Comparison of ENCODE assay signal across 1 cellular context in genomic region chr1:234320549-234320948, GRCh38.
A peak's percentile ranks its signal among the peaks of the same experiment; 100 is the strongest.
TF ChIP-seq lines count a peak whose summit lies in the region.

No MANE protein-coding gene starts in this region.

TF ChIP-seq in HepG2, 621 proteins besides CTCF, POLR2A, EP300 and RAD21 (continued from another document and continues in another):
- TF ChIP-seq, protein P1, sequence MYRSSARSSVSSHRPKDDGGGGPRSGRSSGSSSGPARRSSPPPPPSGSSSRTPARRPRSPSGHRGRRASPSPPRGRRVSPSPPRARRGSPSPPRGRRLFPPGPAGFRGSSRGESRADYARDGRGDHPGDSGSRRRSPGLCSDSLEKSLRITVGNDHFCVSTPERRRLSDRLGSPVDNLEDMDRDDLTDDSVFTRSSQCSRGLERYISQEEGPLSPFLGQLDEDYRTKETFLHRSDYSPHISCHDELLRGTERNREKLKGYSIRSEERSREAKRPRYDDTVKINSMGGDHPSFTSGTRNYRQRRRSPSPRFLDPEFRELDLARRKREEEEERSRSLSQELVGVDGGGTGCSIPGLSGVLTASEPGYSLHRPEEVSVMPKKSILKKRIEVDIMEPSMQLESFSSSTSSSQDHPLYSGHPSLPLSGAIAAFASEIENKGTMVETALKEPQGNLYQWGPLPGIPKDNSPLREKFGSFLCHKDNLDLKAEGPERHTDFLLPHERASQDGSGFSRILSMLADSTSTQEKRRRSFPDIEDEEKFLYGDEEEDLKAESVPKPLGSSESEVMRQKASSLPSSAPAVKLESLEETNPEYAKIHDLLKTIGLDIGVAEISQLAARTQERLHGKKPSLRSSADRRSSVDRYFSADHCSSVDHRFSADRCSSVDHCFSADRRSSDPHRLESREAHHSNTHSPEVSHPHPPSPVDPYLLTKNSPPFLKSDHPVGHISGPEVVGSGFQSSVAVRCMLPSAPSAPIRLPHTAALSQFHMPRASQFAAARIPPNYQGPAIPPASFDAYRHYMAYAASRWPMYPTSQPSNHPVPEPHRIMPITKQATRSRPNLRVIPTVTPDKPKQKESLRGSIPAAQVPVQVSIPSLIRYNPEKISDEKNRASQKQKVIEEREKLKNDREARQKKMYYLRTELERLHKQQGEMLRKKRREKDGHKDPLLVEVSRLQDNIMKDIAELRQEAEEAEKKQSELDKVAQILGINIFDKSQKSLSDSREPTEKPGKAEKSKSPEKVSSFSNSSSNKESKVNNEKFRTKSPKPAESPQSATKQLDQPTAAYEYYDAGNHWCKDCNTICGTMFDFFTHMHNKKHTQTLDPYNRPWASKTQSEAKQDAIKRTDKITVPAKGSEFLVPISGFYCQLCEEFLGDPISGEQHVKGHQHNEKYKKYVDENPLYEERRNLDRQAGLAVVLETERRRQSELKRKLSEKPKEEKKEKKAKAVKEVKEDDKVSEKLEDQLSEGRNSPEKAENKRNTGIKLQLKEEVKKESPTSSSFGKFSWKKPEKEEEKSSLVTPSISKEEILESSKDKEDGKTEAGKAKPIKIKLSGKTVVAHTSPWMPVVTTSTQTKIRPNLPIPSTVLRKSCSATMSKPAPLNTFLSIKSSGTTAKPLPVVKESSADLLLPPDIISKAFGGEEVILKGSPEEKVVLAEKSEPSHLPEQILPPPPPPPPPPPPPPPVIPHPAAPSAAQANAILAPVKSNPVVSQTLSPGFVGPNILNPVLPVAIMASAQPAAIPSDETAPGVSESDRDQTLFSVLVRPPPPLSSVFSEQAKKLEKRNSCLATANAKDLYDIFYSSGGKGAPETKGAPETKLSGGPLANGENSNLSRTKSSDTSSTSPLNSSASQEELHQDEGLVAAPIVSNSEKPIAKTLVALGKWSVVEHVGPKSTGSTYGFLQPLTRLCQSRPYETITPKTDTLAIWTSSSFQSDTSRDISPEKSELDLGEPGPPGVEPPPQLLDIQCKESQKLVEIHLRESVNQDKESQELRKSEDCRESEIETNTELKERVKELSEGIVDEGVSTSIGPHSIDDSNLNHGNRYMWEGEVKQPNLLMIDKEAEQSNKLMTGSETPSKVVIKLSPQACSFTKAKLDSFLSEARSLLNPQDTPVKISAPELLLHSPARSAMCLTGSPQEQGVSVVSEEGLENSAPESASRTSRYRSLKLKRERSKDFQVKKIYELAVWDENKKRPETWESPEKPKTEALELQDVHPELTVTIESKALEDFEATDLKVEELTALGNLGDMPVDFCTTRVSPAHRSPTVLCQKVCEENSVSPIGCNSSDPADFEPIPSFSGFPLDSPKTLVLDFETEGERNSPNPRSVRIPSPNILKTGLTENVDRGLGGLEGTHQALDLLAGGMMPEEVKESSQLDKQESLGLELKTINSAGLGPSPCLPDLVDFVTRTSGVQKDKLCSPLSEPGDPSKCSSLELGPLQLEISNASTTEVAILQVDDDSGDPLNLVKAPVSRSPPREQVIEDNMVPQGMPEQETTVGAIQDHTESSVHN (CRISPR knock-in tag; IDR thresholded peaks at IDR 0.05): no peak
- TF ChIP-seq AGO2 (optimal IDR thresholded peaks at IDR 0.05; ENCODE audit: low read depth, low read length) (no peak), SETDB1 (CRISPR knock-in tag; IDR thresholded peaks at IDR 0.05; ENCODE audit: borderline replicate concordance) (no peak), SOX13 (IDR thresholded peaks at IDR 0.05) (no peak), SOX13 (CRISPR knock-in tag; conservative IDR thresholded peaks at IDR 0.05 in 1 of 2, IDR thresholded peaks at IDR 0.05 in 1 of 2) (peak in 1 of 2 experiments; percentile 31; a peak in 1 of 4 replicates), HDAC6 (IDR thresholded peaks at IDR 0.05; ENCODE audit: low read depth, low read length) (no peak), POLR2G (IDR thresholded peaks at IDR 0.05; ENCODE audit: low read depth, low read length) (no peak), ZNF136 (CRISPR knock-in tag; IDR thresholded peaks at IDR 0.05; ENCODE audit: low read depth) (no peak), ZNF292 (CRISPR knock-in tag; IDR thresholded peaks at IDR 0.05; ENCODE audit: borderline replicate concordance, low read depth) (peak; percentile 29; the same call in 1 of the 2 replicates), RARA (CRISPR knock-in tag; IDR thresholded peaks at IDR 0.05) (peak; percentile 28; the same call in 1 of the 2 replicates), ZNF775 (CRISPR knock-in tag; IDR thresholded peaks at IDR 0.05; ENCODE audit: borderline replicate concordance) (no peak), AKAP8 (CRISPR knock-in tag; IDR thresholded peaks at IDR 0.05) (no peak), EHMT2 (IDR thresholded peaks at IDR 0.05; ENCODE audit: borderline replicate concordance, low read depth, low read length) (no peak), ZNF451 (CRISPR knock-in tag; IDR thresholded peaks at IDR 0.05) (no peak), ZBTB14 (CRISPR knock-in tag; IDR thresholded peaks at IDR 0.05) (no peak), MAFG (CRISPR knock-in tag; IDR thresholded peaks at IDR 0.05) (no peak), HMGA1 (CRISPR knock-in tag; conservative IDR thresholded peaks at IDR 0.05) (no peak), ZNF276 (CRISPR knock-in tag; IDR thresholded peaks at IDR 0.05; ENCODE audit: low read depth) (no peak), ZBTB7B (CRISPR knock-in tag; IDR thresholded peaks at IDR 0.05) (no peak), ZNF710 (CRISPR knock-in tag; IDR thresholded peaks at IDR 0.05; ENCODE audit: borderline replicate concordance) (no peak), ZNF773 (CRISPR knock-in tag; IDR thresholded peaks at IDR 0.05; ENCODE audit: borderline replicate concordance) (no peak), POLR2AphosphoS5 (IDR thresholded peaks at IDR 0.05; ENCODE audit: low read depth, low read length) (no peak)
- TF ChIP-seq, protein P2, sequence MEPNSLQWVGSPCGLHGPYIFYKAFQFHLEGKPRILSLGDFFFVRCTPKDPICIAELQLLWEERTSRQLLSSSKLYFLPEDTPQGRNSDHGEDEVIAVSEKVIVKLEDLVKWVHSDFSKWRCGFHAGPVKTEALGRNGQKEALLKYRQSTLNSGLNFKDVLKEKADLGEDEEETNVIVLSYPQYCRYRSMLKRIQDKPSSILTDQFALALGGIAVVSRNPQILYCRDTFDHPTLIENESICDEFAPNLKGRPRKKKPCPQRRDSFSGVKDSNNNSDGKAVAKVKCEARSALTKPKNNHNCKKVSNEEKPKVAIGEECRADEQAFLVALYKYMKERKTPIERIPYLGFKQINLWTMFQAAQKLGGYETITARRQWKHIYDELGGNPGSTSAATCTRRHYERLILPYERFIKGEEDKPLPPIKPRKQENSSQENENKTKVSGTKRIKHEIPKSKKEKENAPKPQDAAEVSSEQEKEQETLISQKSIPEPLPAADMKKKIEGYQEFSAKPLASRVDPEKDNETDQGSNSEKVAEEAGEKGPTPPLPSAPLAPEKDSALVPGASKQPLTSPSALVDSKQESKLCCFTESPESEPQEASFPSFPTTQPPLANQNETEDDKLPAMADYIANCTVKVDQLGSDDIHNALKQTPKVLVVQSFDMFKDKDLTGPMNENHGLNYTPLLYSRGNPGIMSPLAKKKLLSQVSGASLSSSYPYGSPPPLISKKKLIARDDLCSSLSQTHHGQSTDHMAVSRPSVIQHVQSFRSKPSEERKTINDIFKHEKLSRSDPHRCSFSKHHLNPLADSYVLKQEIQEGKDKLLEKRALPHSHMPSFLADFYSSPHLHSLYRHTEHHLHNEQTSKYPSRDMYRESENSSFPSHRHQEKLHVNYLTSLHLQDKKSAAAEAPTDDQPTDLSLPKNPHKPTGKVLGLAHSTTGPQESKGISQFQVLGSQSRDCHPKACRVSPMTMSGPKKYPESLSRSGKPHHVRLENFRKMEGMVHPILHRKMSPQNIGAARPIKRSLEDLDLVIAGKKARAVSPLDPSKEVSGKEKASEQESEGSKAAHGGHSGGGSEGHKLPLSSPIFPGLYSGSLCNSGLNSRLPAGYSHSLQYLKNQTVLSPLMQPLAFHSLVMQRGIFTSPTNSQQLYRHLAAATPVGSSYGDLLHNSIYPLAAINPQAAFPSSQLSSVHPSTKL (CRISPR knock-in tag; IDR thresholded peaks at IDR 0.05): peak; percentile 34; the same call in 1 of the 2 replicates
- TF ChIP-seq, protein P3, sequence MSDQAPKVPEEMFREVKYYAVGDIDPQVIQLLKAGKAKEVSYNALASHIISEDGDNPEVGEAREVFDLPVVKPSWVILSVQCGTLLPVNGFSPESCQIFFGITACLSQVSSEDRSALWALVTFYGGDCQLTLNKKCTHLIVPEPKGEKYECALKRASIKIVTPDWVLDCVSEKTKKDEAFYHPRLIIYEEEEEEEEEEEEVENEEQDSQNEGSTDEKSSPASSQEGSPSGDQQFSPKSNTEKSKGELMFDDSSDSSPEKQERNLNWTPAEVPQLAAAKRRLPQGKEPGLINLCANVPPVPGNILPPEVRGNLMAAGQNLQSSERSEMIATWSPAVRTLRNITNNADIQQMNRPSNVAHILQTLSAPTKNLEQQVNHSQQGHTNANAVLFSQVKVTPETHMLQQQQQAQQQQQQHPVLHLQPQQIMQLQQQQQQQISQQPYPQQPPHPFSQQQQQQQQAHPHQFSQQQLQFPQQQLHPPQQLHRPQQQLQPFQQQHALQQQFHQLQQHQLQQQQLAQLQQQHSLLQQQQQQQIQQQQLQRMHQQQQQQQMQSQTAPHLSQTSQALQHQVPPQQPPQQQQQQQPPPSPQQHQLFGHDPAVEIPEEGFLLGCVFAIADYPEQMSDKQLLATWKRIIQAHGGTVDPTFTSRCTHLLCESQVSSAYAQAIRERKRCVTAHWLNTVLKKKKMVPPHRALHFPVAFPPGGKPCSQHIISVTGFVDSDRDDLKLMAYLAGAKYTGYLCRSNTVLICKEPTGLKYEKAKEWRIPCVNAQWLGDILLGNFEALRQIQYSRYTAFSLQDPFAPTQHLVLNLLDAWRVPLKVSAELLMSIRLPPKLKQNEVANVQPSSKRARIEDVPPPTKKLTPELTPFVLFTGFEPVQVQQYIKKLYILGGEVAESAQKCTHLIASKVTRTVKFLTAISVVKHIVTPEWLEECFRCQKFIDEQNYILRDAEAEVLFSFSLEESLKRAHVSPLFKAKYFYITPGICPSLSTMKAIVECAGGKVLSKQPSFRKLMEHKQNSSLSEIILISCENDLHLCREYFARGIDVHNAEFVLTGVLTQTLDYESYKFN (CRISPR knock-in tag; conservative IDR thresholded peaks at IDR 0.05): peak; percentile 57
- TF ChIP-seq, protein P4, sequence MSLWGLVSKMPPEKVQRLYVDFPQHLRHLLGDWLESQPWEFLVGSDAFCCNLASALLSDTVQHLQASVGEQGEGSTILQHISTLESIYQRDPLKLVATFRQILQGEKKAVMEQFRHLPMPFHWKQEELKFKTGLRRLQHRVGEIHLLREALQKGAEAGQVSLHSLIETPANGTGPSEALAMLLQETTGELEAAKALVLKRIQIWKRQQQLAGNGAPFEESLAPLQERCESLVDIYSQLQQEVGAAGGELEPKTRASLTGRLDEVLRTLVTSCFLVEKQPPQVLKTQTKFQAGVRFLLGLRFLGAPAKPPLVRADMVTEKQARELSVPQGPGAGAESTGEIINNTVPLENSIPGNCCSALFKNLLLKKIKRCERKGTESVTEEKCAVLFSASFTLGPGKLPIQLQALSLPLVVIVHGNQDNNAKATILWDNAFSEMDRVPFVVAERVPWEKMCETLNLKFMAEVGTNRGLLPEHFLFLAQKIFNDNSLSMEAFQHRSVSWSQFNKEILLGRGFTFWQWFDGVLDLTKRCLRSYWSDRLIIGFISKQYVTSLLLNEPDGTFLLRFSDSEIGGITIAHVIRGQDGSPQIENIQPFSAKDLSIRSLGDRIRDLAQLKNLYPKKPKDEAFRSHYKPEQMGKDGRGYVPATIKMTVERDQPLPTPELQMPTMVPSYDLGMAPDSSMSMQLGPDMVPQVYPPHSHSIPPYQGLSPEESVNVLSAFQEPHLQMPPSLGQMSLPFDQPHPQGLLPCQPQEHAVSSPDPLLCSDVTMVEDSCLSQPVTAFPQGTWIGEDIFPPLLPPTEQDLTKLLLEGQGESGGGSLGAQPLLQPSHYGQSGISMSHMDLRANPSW (CRISPR knock-in tag; IDR thresholded peaks at IDR 0.05; ENCODE audit: borderline replicate concordance): no peak
- TF ChIP-seq, protein P5, sequence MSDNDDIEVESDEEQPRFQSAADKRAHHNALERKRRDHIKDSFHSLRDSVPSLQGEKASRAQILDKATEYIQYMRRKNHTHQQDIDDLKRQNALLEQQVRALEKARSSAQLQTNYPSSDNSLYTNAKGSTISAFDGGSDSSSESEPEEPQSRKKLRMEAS (IDR thresholded peaks at IDR 0.05): 0 out of 2 replicates have a peak, but pooled peaks have one; percentile 17
- TF ChIP-seq, protein P6, sequence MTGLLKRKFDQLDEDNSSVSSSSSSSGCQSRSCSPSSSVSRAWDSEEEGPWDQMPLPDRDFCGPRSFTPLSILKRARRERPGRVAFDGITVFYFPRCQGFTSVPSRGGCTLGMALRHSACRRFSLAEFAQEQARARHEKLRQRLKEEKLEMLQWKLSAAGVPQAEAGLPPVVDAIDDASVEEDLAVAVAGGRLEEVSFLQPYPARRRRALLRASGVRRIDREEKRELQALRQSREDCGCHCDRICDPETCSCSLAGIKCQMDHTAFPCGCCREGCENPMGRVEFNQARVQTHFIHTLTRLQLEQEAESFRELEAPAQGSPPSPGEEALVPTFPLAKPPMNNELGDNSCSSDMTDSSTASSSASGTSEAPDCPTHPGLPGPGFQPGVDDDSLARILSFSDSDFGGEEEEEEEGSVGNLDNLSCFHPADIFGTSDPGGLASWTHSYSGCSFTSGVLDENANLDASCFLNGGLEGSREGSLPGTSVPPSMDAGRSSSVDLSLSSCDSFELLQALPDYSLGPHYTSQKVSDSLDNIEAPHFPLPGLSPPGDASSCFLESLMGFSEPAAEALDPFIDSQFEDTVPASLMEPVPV (CRISPR knock-in tag; IDR thresholded peaks at IDR 0.05): no peak
